In genomic region chr2:219443016-219443696, GRCh38 we compare ENCODE assay signal across 12 cellular contexts. TPM values are rescaled to one million over a fixed set of nuclear protein-coding genes. Genes with fewer than 3 reads are reported as not detected.
DNase-seq lines count a peak whose midpoint lies in the region; ATAC-seq and TF ChIP-seq lines count a peak whose summit lies in the region.
"Had no signal": no experiment of that assay in that cellular context is flagged by ENCODE, and none has a peak within 500 bp of the region (broad histone marks: within the 10 kb centered on the region; RNA-seq: fewer than 3 reads in every experiment).

No MANE protein-coding gene starts in this region.

- peak overlapping the region; percentile 12 to 57 for H3K4me3 ChIP-seq in muscle layer of colon (ENCODE audit: low read depth in 1 of 2, low read length in 2 of 2)
- H3K4me3 ChIP-seq in tibial artery, result peak overlapping the region; percentile 77 to 85
- H3K4me3 ChIP-seq: GM12878 had no signal

- H3K27me3 ChIP-seq in muscle layer of colon (ENCODE audit: control insufficient read depth in 1 of 2, insufficient read depth in 2 of 2, low read length in 2 of 2) (no peaks in the 10 kb centered on the region), tibial artery (no peaks in the 10 kb centered on the region)

- ATAC-seq in activated T-cell treated with anti-CD3 and anti-CD28 coated beads, Interleukin-2, amount 50 U/mL, for 4 hours, result no peak
- ATAC-seq in activated naive CD8-positive, alpha-beta T cell treated with anti-CD3 and anti-CD28 coated beads, Interleukin-2, amount 10 ng/mL, durations not matched to agents 7 days and 5 days (ENCODE audit: low read depth), result no peak
- ATAC-seq in HG02642 (IDR thresholded peaks at IDR 0.05; ENCODE audit: poor library complexity, unreplicated experiment) (no peak), GM21717 (IDR thresholded peaks at IDR 0.05; ENCODE audit: unreplicated experiment) (no peak)
- ATAC-seq: GM12878, right lobe of liver had no signal

- DNase-seq in activated T-cell treated with anti-CD3 and anti-CD28 coated beads, Interleukin-2, amount 50 U/mL, for 4 hours, result no peak
- DNase-seq in activated T-cell treated with anti-CD3 and anti-CD28 coated beads for 4 hours (no peak), tibial artery (peak in 1 of 2 donors; percentile 66)
- no peak for DNase-seq in activated naive CD8-positive, alpha-beta T cell treated with anti-CD3 and anti-CD28 coated beads, Interleukin-2, amount 10 ng/mL, durations not matched to agents 7 days and 5 days
- DNase-seq in stimulated activated naive CD4-positive, alpha-beta T cell treated with Interleukin-2 at 50 U/mL for 16 hours (lab: John Stamatoyannopoulos, UW), result no peak
- DNase-seq: NCI-H774; right lobe of liver; stimulated activated naive CD4-positive, alpha-beta T cell had no signal

- intact Hi-C loops in tibial artery (cut with DNase I; ENCODE audit: low total_unique reads), result loop anchor here (5.0 kb wide), 1 partner anchor 36 kb away; no protein-coding TSS in a partner anchor

- no peak for TF ChIP-seq CTCF in tibial artery (IDR thresholded peaks at IDR 0.05)

- peaks cover 64% of the 10 kb centered on the region for H3K4me1 ChIP-seq in muscle layer of colon (ENCODE audit: insufficient read depth, low read length)
- peaks cover 0 to 86% (median 56%) of the 10 kb centered on the region in 4 donors for H3K4me1 ChIP-seq in tibial artery

- no peaks in the 10 kb centered on the region for H3K36me3 Mint-ChIP-seq in activated T-cell treated with anti-CD3 and anti-CD28 coated beads, Interleukin-2, amount 50 U/mL, for 4 hours (ENCODE audit: insufficient read depth)
- no peaks in the 10 kb centered on the region for H3K36me3 Mint-ChIP-seq in activated naive CD8-positive, alpha-beta T cell treated with anti-CD3 and anti-CD28 coated beads, Interleukin-2, amount 10 ng/mL, durations not matched to agents 7 days and 5 days

- H3K4me1 Mint-ChIP-seq in activated T-cell treated with anti-CD3 and anti-CD28 coated beads, Interleukin-2, amount 50 U/mL, for 4 hours (ENCODE audit: low read depth), result peaks cover 14% of the 10 kb centered on the region
- peaks cover 10% of the 10 kb centered on the region for H3K4me1 Mint-ChIP-seq in activated naive CD8-positive, alpha-beta T cell treated with anti-CD3 and anti-CD28 coated beads, Interleukin-2, amount 10 ng/mL, durations not matched to agents 7 days and 5 days

- peak overlapping the region; percentile 96 for H3K9ac ChIP-seq in muscle layer of colon (ENCODE audit: low read length)

- H3K27ac ChIP-seq in muscle layer of colon (ENCODE audit: low read depth, low read length), result peak overlapping the region; percentile 83
- H3K27ac ChIP-seq in tibial artery, result peak overlapping the region; percentile 96 to 97
- H3K27ac ChIP-seq: right lobe of liver had no signal

- H3K9me3 Mint-ChIP-seq in activated T-cell treated with anti-CD3 and anti-CD28 coated beads, Interleukin-2, amount 50 U/mL, for 4 hours, result no peaks in the 10 kb centered on the region
- H3K9me3 Mint-ChIP-seq in activated naive CD8-positive, alpha-beta T cell treated with anti-CD3 and anti-CD28 coated beads, Interleukin-2, amount 10 ng/mL, durations not matched to agents 7 days and 5 days, result no peaks in the 10 kb centered on the region

- no peak overlapping the region for H3K27ac Mint-ChIP-seq in activated naive CD8-positive, alpha-beta T cell treated with anti-CD3 and anti-CD28 coated beads, Interleukin-2, amount 10 ng/mL, durations not matched to agents 7 days and 5 days

- H3K4me3 Mint-ChIP-seq in activated T-cell treated with anti-CD3 and anti-CD28 coated beads, Interleukin-2, amount 50 U/mL, for 4 hours, result peak overlapping the region; percentile 73
- peak overlapping the region; percentile 80 for H3K4me3 Mint-ChIP-seq in activated naive CD8-positive, alpha-beta T cell treated with anti-CD3 and anti-CD28 coated beads, Interleukin-2, amount 10 ng/mL, durations not matched to agents 7 days and 5 days

- H3K36me3 ChIP-seq in muscle layer of colon (ENCODE audit: insufficient read depth, low read length), result peaks cover 5% of the 10 kb centered on the region
- H3K36me3 ChIP-seq in tibial artery, result peaks cover 0 to 11% (median 7%) of the 10 kb centered on the region in 3 donors
- H3K36me3 ChIP-seq: right lobe of liver had no signal

- H3K9me3 ChIP-seq in muscle layer of colon (ENCODE audit: low read length) (no peaks in the 10 kb centered on the region), tibial artery (no peaks in the 10 kb centered on the region)
- H3K9me3 ChIP-seq: right lobe of liver had no signal

- peaks cover 26% of the 10 kb centered on the region for H3K27me3 Mint-ChIP-seq in activated T-cell treated with anti-CD3 and anti-CD28 coated beads, Interleukin-2, amount 50 U/mL, for 4 hours (ENCODE audit: low read depth)
- H3K27me3 Mint-ChIP-seq in activated naive CD8-positive, alpha-beta T cell treated with anti-CD3 and anti-CD28 coated beads, Interleukin-2, amount 10 ng/mL, durations not matched to agents 7 days and 5 days, result peaks cover 29% of the 10 kb centered on the region

- POLR2A ChIA-PET in activated naive CD8-positive, alpha-beta T cell treated with anti-CD3 and anti-CD28 coated beads, Interleukin-2, amount 10 ng/mL, durations not matched to agents 7 days and 5 days (lab: Charles Lee), result interaction anchor here (0.7 to 1.8 kb wide), 2 partner anchors 15 to 148 kb away, joined by 3 to 4 read pairs; no protein-coding TSS in a partner anchor

RNA-seq across cellular contexts. Expression of gene SPEG, which starts 8.5 kb away (rescaled TPM):
- total RNA-seq in activated T-cell treated with anti-CD3 and anti-CD28 coated beads, Interleukin-2, amount 50 U/mL, for 4 hours, result 1 to 10 TPM in 1 of 3 donors, under 1 TPM in 2; 0.74 to 2.1 (median 0.79) TPM
- 10 to 100 TPM; 18.1 to 23.6 TPM for total RNA-seq in activated naive CD8-positive, alpha-beta T cell treated with anti-CD3 and anti-CD28 coated beads, Interleukin-2, amount 10 ng/mL, durations not matched to agents 7 days and 5 days

RNA-seq across cellular contexts. Expression of gene DES, which starts 25.0 kb away (rescaled TPM):
- under 1 TPM; 0.49 to 0.61 (median 0.58) TPM for total RNA-seq in activated T-cell treated with anti-CD3 and anti-CD28 coated beads, Interleukin-2, amount 50 U/mL, for 4 hours
- total RNA-seq in activated naive CD8-positive, alpha-beta T cell treated with anti-CD3 and anti-CD28 coated beads, Interleukin-2, amount 10 ng/mL, durations not matched to agents 7 days and 5 days, result not detected

RNA-seq across cellular contexts. Expression of gene DNPEP, which starts 55.4 kb away (rescaled TPM):
- 100 to 1,000 TPM; 187 to 222 (median 221) TPM for total RNA-seq in activated T-cell treated with anti-CD3 and anti-CD28 coated beads, Interleukin-2, amount 50 U/mL, for 4 hours
- total RNA-seq in activated naive CD8-positive, alpha-beta T cell treated with anti-CD3 and anti-CD28 coated beads, Interleukin-2, amount 10 ng/mL, durations not matched to agents 7 days and 5 days, result 10 to 100 TPM; 63.2 to 69.0 TPM

RNA-seq across cellular contexts. Expression of gene GMPPA, which starts 55.5 kb away (rescaled TPM):
- total RNA-seq in activated T-cell treated with anti-CD3 and anti-CD28 coated beads, Interleukin-2, amount 50 U/mL, for 4 hours, result 10 to 100 TPM; 36.8 to 47.9 (median 46.7) TPM
- total RNA-seq in activated naive CD8-positive, alpha-beta T cell treated with anti-CD3 and anti-CD28 coated beads, Interleukin-2, amount 10 ng/mL, durations not matched to agents 7 days and 5 days, result 10 to 100 TPM; 31.3 to 32.6 TPM

Comparison
In these comparisons a context has a peak if more than half of its experiments do, and no peak if none do; other contexts are left out.
1. RNA of gene SPEG, which starts 8.5 kb away (total RNA-seq): 18.1 to 23.6 TPM in activated naive CD8-positive, alpha-beta T cell treated with anti-CD3 and anti-CD28 coated beads, Interleukin-2, amount 10 ng/mL, durations not matched to agents 7 days and 5 days; 0.74 to 2.1 TPM in activated T-cell treated with anti-CD3 and anti-CD28 coated beads, Interleukin-2, amount 50 U/mL, for 4 hours; every median in the first group is over 4 times any median in the second.